Comparison of ENCODE assay signal across 8 cellular contexts in genomic region chr1:56376188-56376984, GRCh38.
A peak's percentile ranks its signal among the peaks of the same experiment; 100 is the strongest.
DNase-seq lines count a peak whose midpoint lies in the region; TF ChIP-seq lines count a peak whose summit lies in the region.

No MANE protein-coding gene starts in this region.

- TF ChIP-seq CTCF in AG09319 (IDR thresholded peaks at IDR 0.05; ENCODE audit: low read depth, low read length) (no peak), mesothelial cell of epicardium (IDR thresholded peaks at IDR 0.05; ENCODE audit: unreplicated experiment) (no peak), GM10266 (IDR thresholded peaks at IDR 0.05; ENCODE audit: control insufficient read depth, insufficient read depth, low read depth, missing control alignments) (no peak)

- H3K36me3 Mint-ChIP-seq in mesothelial cell of epicardium: no peaks in the 10 kb centered on the region

- peak overlapping the region; percentile 45 for H3K27ac Mint-ChIP-seq in mesothelial cell of epicardium

- DNase-seq in AG09319 (ENCODE audit: extremely low read depth, low read depth) (peak; percentile 24), NCI-H2029 (lab: John Stamatoyannopoulos, UW) (peak; percentile 31), cerebellar cortex (ENCODE audit: low spot score) (peak; percentile 61), mesothelial cell of epicardium (ENCODE audit: low spot score in 2 of 2, unreplicated experiment in 2 of 2) (no peak), GM10266 (ENCODE audit: extremely low spot score) (no peak), GF-D8 (lab: John Stamatoyannopoulos, UW) (no peak), NCI-H510A (lab: John Stamatoyannopoulos, UW) (no peak), midbrain (lab: John Stamatoyannopoulos, UW) (no peak)

- no peaks in the 10 kb centered on the region for H3K9me3 Mint-ChIP-seq in mesothelial cell of epicardium

- peaks cover 37% of the 10 kb centered on the region for H3K4me1 Mint-ChIP-seq in mesothelial cell of epicardium

- no peak overlapping the region for H3K4me3 Mint-ChIP-seq in mesothelial cell of epicardium

- no peaks in the 10 kb centered on the region for H3K27me3 Mint-ChIP-seq in mesothelial cell of epicardium (ENCODE audit: low read depth)

Comparison
In these comparisons a context has a peak if more than half of its experiments do, and no peak if none do; other contexts are left out.
1. DNase-seq: peak in AG09319 (single experiment), NCI-H2029 (single experiment) and cerebellar cortex (single experiment); none in mesothelial cell of epicardium (0 of 2), GM10266 (single experiment), GF-D8 (single experiment), NCI-H510A (single experiment) and midbrain (single experiment).